9 cellular contexts compared by ENCODE assay signal in genomic region chr19:18046066-18046718, GRCh38. TPM values are rescaled to one million over a fixed set of nuclear protein-coding genes. Genes with fewer than 3 reads are reported as not detected.
DNase-seq lines count a peak whose midpoint lies in the region; ATAC-seq, FAIRE-seq and TF ChIP-seq lines count a peak whose summit lies in the region.
"Had no signal": no experiment of that assay in that cellular context is flagged by ENCODE, and none has a peak within 500 bp of the region (broad histone marks: within the 10 kb centered on the region; RNA-seq: fewer than 3 reads in every experiment).

No MANE protein-coding gene starts in this region.

- H3K9me2 ChIP-seq in hepatocyte (replicated peaks; ENCODE audit: insufficient read depth): no peaks in the 10 kb centered on the region

- FAIRE-seq in kidney (lab: Jason Lieb, UNC): no peak

- no peak overlapping the region for H3K9ac ChIP-seq in kidney (ENCODE audit: low read length in 2 of 2)

- H2AFZ ChIP-seq in hepatocyte: no peak overlapping the region

- H3K4me1 ChIP-seq in heart right ventricle (peaks cover 9 to 49% (median 40%) of the 10 kb centered on the region in 9 donors), kidney (ENCODE audit: control insufficient read depth in 1 of 2, insufficient read depth in 1 of 2, low read depth in 1 of 2, low read length in 2 of 2) (peaks cover 7 to 8% of the 10 kb centered on the region in 2 donors), upper lobe of right lung (peaks cover 23% of the 10 kb centered on the region), hepatocyte (ENCODE audit: insufficient read depth) (no peaks in the 10 kb centered on the region)

- ATAC-seq in heart right ventricle (peak in 1 of 8 donors; percentile 6), Right ventricle myocardium superior (ENCODE audit: poor library complexity) (no peak), upper lobe of right lung (no peak), HG02938 (IDR thresholded peaks at IDR 0.05; ENCODE audit: unreplicated experiment) (no peak)

- intact Hi-C loops in heart right ventricle (cut with DNase I) (no loop called here), Right ventricle myocardium superior (cut with DNase I) (no loop called here), kidney (cut with DNase I) (no loop called here), upper lobe of right lung (cut with DNase I) (no loop called here)

- H3K4me3 ChIP-seq in heart right ventricle (no peak overlapping the region), WERI-Rb-1 (ENCODE audit: low read depth, low read length) (no peak overlapping the region), kidney (ENCODE audit: low read length in 2 of 2) (no peak overlapping the region), upper lobe of right lung (no peak overlapping the region), hepatocyte (no peak overlapping the region)

- no peaks in the 10 kb centered on the region for H3K27me3 ChIP-seq in heart right ventricle
- H3K27me3 ChIP-seq in WERI-Rb-1 (ENCODE audit: insufficient read depth, low read depth, severe bottlenecking): no peaks in the 10 kb centered on the region
- H3K27me3 ChIP-seq in upper lobe of right lung: no peaks in the 10 kb centered on the region
- H3K27me3 ChIP-seq in hepatocyte: peaks cover 7% of the 10 kb centered on the region

- no peak for DNase-seq in heart right ventricle
- no peak for DNase-seq in Right ventricle myocardium superior
- DNase-seq in WERI-Rb-1: peak; percentile 27
- DNase-seq in kidney: peak; percentile 84
- DNase-seq in upper lobe of right lung: no peak
- DNase-seq in NCI-H748 (lab: John Stamatoyannopoulos, UW; ENCODE audit: unreplicated experiment): no peak
- no peak for DNase-seq in hepatocyte (ENCODE audit: low spot score)
- DNase-seq: occipital lobe had no signal

- 71% methylated on average over 14 of the region's 14 CpGs for WGBS in heart right ventricle, 2 donors
- WGBS in hepatocyte (ENCODE audit: low lambda C conversion rate, missing lambda C conversion rate): 78% methylated on average over 14 of the region's 14 CpGs

- H3K9me3 ChIP-seq in heart right ventricle: peaks cover 0 to 4% (median 0%) of the 10 kb centered on the region in 11 donors
- peaks cover 5% of the 10 kb centered on the region for H3K9me3 ChIP-seq in WERI-Rb-1 (ENCODE audit: severe bottlenecking)
- peaks cover 0 to 2% of the 10 kb centered on the region in 2 donors for H3K9me3 ChIP-seq in kidney (ENCODE audit: control insufficient read depth in 1 of 2, low read length in 2 of 2)
- no peaks in the 10 kb centered on the region for H3K9me3 ChIP-seq in upper lobe of right lung
- H3K9me3 ChIP-seq in hepatocyte (ENCODE audit: low read depth): no peaks in the 10 kb centered on the region

- no peaks in the 10 kb centered on the region for H3K36me3 ChIP-seq in heart right ventricle
- no peaks in the 10 kb centered on the region for H3K36me3 ChIP-seq in WERI-Rb-1
- no peaks in the 10 kb centered on the region for H3K36me3 ChIP-seq in kidney (ENCODE audit: control insufficient read depth in 1 of 2, insufficient read depth in 2 of 2, low read length in 2 of 2)
- no peaks in the 10 kb centered on the region for H3K36me3 ChIP-seq in upper lobe of right lung
- no peaks in the 10 kb centered on the region for H3K36me3 ChIP-seq in hepatocyte (replicated peaks; ENCODE audit: insufficient read depth, low read depth)

- H3K27ac ChIP-seq in heart right ventricle: peak overlapping the region in 8 of 10 donors; percentile 78 to 89 (median 82)
- peak overlapping the region; percentile 94 for H3K27ac ChIP-seq in WERI-Rb-1
- H3K27ac ChIP-seq in kidney (ENCODE audit: low read depth in 2 of 2, low read length in 2 of 2): peak overlapping the region in 1 of 2 donors; percentile 2
- peak overlapping the region; percentile 78 for H3K27ac ChIP-seq in upper lobe of right lung
- no peak overlapping the region for H3K27ac ChIP-seq in hepatocyte

- H3K79me2 ChIP-seq in hepatocyte: no peaks in the 10 kb centered on the region

- TF ChIP-seq CTCF in heart right ventricle (IDR thresholded peaks at IDR 0.05) (no peak), WERI-Rb-1 (IDR thresholded peaks at IDR 0.05; ENCODE audit: low read depth, low read length) (no peak), kidney (IDR thresholded peaks at IDR 0.05; ENCODE audit: borderline replicate concordance, extremely low read depth, insufficient read depth) (no peak), upper lobe of right lung (IDR thresholded peaks at IDR 0.05) (no peak), hepatocyte (IDR thresholded peaks at IDR 0.05; ENCODE audit: poor library complexity) (no peak)

- H4K20me1 ChIP-seq in hepatocyte (ENCODE audit: insufficient read depth, poor library complexity, severe bottlenecking): no peaks in the 10 kb centered on the region

- no peak overlapping the region for H3K4me2 ChIP-seq in hepatocyte

RNA-seq across cellular contexts. Expression of gene ARRDC2, which starts 38.2 kb away (rescaled TPM):
- 10 to 100 TPM in 5 of 10 donors, 1 to 10 TPM in 5; 4.8 to 22.4 (median 10.0) TPM for total RNA-seq in heart right ventricle
- polyA plus RNA-seq in heart right ventricle: 10 to 100 TPM; 19.3 to 45.5 TPM
- total RNA-seq in Right ventricle myocardium superior: 19.1 TPM
- total RNA-seq in kidney: 68.4 TPM
- 20.8 TPM for polyA plus RNA-seq in kidney (ENCODE audit: insufficient read depth, low read depth, low replicate concordance)
- total RNA-seq in upper lobe of right lung: 82.7 TPM
- total RNA-seq in hepatocyte: 4.5 and 5.5 TPM in 2 replicates
- polyA plus RNA-seq in hepatocyte: 3.9 and 7.4 TPM in 2 replicates

RNA-seq across cellular contexts. Expression of gene IL12RB1, which starts 40.5 kb away (rescaled TPM):
- total RNA-seq in heart right ventricle (1 to 10 TPM in 2 of 10 donors, under 1 TPM in 8; 0.24 to 5.4 (median 0.45) TPM), Right ventricle myocardium superior (0.75 TPM), kidney (3.2 TPM), upper lobe of right lung (6.2 TPM), hepatocyte (not detected in 2 replicates)
- polyA plus RNA-seq in heart right ventricle (under 1 TPM; 0.36 to 0.51 TPM), kidney (ENCODE audit: insufficient read depth, low read depth, low replicate concordance) (0.45 TPM), hepatocyte (not detected in 2 replicates)

RNA-seq across cellular contexts. Expression of gene MAST3, which starts 51.4 kb away (rescaled TPM):
- total RNA-seq in heart right ventricle (1 to 10 TPM; 2.8 to 6.4 (median 4.6) TPM), Right ventricle myocardium superior (4.9 TPM), kidney (16.0 TPM), upper lobe of right lung (23.1 TPM), hepatocyte (5.5 and 9.7 TPM in 2 replicates)
- polyA plus RNA-seq in heart right ventricle (1 to 10 TPM; 1.5 to 2.6 TPM), kidney (ENCODE audit: insufficient read depth, low read depth, low replicate concordance) (5.6 TPM), hepatocyte (10.3 and 11.1 TPM in 2 replicates)

Comparison
In these comparisons a context has a peak if more than half of its experiments do, and no peak if none do; other contexts are left out.
1. DNase-seq: peak in WERI-Rb-1 (single experiment) and kidney (single experiment); none in heart right ventricle (0 of 2), Right ventricle myocardium superior (single experiment), upper lobe of right lung (single experiment), NCI-H748 (single experiment) and hepatocyte (single experiment).